In the genomic region with DNA sequence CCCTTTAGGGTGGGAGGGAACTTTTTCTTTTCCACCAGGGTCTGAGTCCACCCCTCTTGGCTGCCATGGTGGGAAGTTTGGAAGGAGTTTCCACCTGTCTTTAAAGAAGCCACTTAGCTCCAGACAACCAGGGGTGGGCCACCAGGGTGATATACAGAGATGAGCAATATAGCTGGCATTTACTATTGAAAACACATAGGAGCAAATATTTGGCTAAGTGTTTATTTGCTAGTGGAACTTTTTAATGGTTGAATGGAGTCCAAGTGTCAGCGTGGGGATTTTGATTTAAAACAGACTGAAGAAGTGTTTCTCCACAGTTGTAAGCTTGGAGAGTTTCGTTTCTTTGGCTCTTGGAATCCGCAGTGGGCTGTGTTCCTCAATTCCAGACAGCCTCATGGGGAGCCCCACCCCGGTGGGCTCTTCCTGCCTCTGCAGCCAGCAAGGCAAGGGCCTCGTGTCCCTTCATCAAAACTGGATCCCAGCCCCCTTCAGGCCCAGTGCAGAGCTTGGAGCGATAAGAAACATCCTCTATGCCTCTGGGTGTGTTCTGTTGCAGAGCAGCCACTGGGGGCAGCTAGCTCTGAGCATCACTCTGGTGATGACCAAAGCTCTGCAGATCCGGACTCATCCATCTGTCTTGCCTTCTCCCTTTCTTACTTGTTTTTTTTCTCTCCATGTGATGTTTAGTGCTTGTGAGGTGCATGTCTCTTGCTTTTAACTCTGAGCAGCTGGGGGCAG, we compare ENCODE assay signal across 1 cellular context.
TF ChIP-seq lines count a peak whose summit lies in the region.

No MANE protein-coding gene starts in this region.

TF ChIP-seq in HepG2, 621 proteins besides CTCF, POLR2A, EP300 and RAD21 (continued from another document):
- TF ChIP-seq, protein P1, sequence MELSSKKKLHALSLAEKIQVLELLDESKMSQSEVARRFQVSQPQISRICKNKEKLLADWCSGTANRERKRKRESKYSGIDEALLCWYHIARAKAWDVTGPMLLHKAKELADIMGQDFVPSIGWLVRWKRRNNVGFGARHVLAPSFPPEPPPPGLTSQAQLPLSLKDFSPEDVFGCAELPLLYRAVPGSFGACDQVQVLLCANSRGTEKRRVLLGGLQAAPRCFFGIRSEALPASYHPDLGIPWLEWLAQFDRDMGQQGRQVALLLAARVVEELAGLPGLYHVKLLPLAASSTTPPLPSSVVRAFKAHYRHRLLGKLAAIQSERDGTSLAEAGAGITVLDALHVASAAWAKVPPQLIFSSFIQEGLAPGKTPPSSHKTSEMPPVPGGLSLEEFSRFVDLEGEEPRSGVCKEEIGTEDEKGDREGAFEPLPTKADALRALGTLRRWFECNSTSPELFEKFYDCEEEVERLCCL (CRISPR knock-in tag; IDR thresholded peaks at IDR 0.05; ENCODE audit: borderline replicate concordance) = no peak
- TF ChIP-seq TARDBP (CRISPR knock-in tag; IDR thresholded peaks at IDR 0.05) (no peak), YEATS4 (CRISPR knock-in tag; IDR thresholded peaks at IDR 0.05; ENCODE audit: borderline replicate concordance) (no peak), KAT8 (CRISPR knock-in tag; IDR thresholded peaks at IDR 0.05) (no peak), DNMT1 (CRISPR knock-in tag; IDR thresholded peaks at IDR 0.05) (no peak), ZNF589 (CRISPR knock-in tag; conservative IDR thresholded peaks at IDR 0.05) (no peak), ZNF17 (CRISPR knock-in tag; IDR thresholded peaks at IDR 0.05) (no peak), CEBPB (IDR thresholded peaks at IDR 0.05; ENCODE audit: borderline replicate concordance, low read depth, low read length) (no peak), MEIS1 (CRISPR knock-in tag; IDR thresholded peaks at IDR 0.05; ENCODE audit: borderline replicate concordance) (no peak), TCF7L2 (IDR thresholded peaks at IDR 0.05; ENCODE audit: low read depth, low read length) (no peak), TEAD2 (CRISPR knock-in tag; IDR thresholded peaks at IDR 0.05) (no peak)
- TF ChIP-seq, protein P2, sequence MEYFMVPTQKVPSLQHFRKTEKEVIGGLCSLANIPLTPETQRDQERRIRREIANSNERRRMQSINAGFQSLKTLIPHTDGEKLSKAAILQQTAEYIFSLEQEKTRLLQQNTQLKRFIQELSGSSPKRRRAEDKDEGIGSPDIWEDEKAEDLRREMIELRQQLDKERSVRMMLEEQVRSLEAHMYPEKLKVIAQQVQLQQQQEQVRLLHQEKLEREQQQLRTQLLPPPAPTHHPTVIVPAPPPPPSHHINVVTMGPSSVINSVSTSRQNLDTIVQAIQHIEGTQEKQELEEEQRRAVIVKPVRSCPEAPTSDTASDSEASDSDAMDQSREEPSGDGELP (IDR thresholded peaks at IDR 0.05; ENCODE audit: borderline replicate concordance, low read depth) = no peak
- TF ChIP-seq, protein P3, sequence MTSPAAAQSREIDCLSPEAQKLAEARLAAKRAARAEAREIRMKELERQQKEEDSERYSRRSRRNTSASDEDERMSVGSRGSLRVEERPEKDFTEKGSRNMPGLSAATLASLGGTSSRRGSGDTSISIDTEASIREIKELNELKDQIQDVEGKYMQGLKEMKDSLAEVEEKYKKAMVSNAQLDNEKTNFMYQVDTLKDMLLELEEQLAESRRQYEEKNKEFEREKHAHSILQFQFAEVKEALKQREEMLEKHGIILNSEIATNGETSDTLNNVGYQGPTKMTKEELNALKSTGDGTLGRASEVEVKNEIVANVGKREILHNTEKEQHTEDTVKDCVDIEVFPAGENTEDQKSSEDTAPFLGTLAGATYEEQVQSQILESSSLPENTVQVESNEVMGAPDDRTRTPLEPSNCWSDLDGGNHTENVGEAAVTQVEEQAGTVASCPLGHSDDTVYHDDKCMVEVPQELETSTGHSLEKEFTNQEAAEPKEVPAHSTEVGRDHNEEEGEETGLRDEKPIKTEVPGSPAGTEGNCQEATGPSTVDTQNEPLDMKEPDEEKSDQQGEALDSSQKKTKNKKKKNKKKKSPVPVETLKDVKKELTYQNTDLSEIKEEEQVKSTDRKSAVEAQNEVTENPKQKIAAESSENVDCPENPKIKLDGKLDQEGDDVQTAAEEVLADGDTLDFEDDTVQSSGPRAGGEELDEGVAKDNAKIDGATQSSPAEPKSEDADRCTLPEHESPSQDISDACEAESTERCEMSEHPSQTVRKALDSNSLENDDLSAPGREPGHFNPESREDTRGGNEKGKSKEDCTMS (CRISPR knock-in tag; conservative IDR thresholded peaks at IDR 0.05) = no peak
